Comparison of ENCODE assay signal across 10 cellular contexts in genomic region chr11:111913997-111914396, GRCh38. TPM values are rescaled to one million over a fixed set of nuclear protein-coding genes. Genes with fewer than 3 reads are reported as not detected.
DNase-seq lines count a peak whose midpoint lies in the region; TF ChIP-seq lines count a peak whose summit lies in the region.
"Had no signal": no experiment of that assay in that cellular context is flagged by ENCODE, and none has a peak within 500 bp of the region (broad histone marks: within the 10 kb centered on the region; RNA-seq: fewer than 3 reads in every experiment).

No MANE protein-coding gene starts in this region.

- no peak overlapping the region for H3K4me3 Mint-ChIP-seq in mesothelial cell of epicardium
- no peak overlapping the region for H3K4me3 Mint-ChIP-seq in activated CD4-positive, alpha-beta memory T cell treated with anti-CD3 and anti-CD28 coated beads for 36 hours
- H3K4me3 Mint-ChIP-seq: activated T-cell treated with anti-CD3 and anti-CD28 coated beads, Interleukin-2, amount 50 U/mL, for 4 hours; CD4-positive, CD25-positive, alpha-beta regulatory T cell had no signal

- no peak overlapping the region for H3K27ac Mint-ChIP-seq in mesothelial cell of epicardium
- H3K27ac Mint-ChIP-seq in activated CD4-positive, alpha-beta memory T cell treated with anti-CD3 and anti-CD28 coated beads for 36 hours, result no peak overlapping the region

- H3K4me3 ChIP-seq in AG04449 (ENCODE audit: low read depth, low read length), result peak overlapping the region; percentile 50
- no peak overlapping the region; the same call in 1 of the 2 replicates for H3K4me3 ChIP-seq in SJCRH30

- CTCF ChIA-PET in AG04449 (lab: Yijun Ruan, JAX), result interaction anchor here (0.7 to 2.1 kb wide), 7 partner anchors 10 to 71 kb away, joined by 3 to 11 read pairs (median 4); partner anchors contain the start of gene DIXDC1
- CTCF ChIA-PET in activated CD4-positive, alpha-beta memory T cell treated with anti-CD3 and anti-CD28 coated beads for 36 hours (lab: Charles Lee), result interaction anchor here (0.6 to 2.4 kb wide), 2 partner anchors 68 to 316 kb away, joined by 3 to 6 read pairs; no protein-coding TSS in a partner anchor

- POLR2A ChIA-PET in AG04449 (lab: Yijun Ruan, JAX), result interaction anchor here (1.0 to 2.3 kb wide), 4 partner anchors 13 to 43 kb away, joined by 3 to 7 read pairs (median 4); partner anchors contain the start of genes ALG9 and DIXDC1
- POLR2A ChIA-PET in activated CD4-positive, alpha-beta memory T cell treated with anti-CD3 and anti-CD28 coated beads for 36 hours (lab: Charles Lee), result interaction anchor here (0.9 kb wide), 1 partner anchor 42 kb away, joined by 3 read pairs; no protein-coding TSS in a partner anchor

- peaks cover 39% of the 10 kb centered on the region for H3K4me1 Mint-ChIP-seq in mesothelial cell of epicardium
- H3K4me1 Mint-ChIP-seq in activated CD4-positive, alpha-beta memory T cell treated with anti-CD3 and anti-CD28 coated beads for 36 hours (ENCODE audit: low read depth), result no peaks in the 10 kb centered on the region

- H3K9me3 Mint-ChIP-seq in mesothelial cell of epicardium, result no peaks in the 10 kb centered on the region
- no peaks in the 10 kb centered on the region for H3K9me3 Mint-ChIP-seq in activated CD4-positive, alpha-beta memory T cell treated with anti-CD3 and anti-CD28 coated beads for 36 hours
- H3K9me3 Mint-ChIP-seq: activated T-cell treated with anti-CD3 and anti-CD28 coated beads, Interleukin-2, amount 50 U/mL, for 4 hours had no signal

- H3K36me3 ChIP-seq in SJCRH30, result no peaks in the 10 kb centered on the region

- peaks cover 4% of the 10 kb centered on the region for H3K27me3 Mint-ChIP-seq in mesothelial cell of epicardium (ENCODE audit: low read depth)
- peaks cover 40% of the 10 kb centered on the region for H3K27me3 Mint-ChIP-seq in activated CD4-positive, alpha-beta memory T cell treated with anti-CD3 and anti-CD28 coated beads for 36 hours

- H3K36me3 Mint-ChIP-seq in mesothelial cell of epicardium, result no peaks in the 10 kb centered on the region
- H3K36me3 Mint-ChIP-seq in activated CD4-positive, alpha-beta memory T cell treated with anti-CD3 and anti-CD28 coated beads for 36 hours, result no peaks in the 10 kb centered on the region
- H3K36me3 Mint-ChIP-seq: CD4-positive, CD25-positive, alpha-beta regulatory T cell had no signal

- intact Hi-C loops in activated CD4-positive, alpha-beta memory T cell treated with anti-CD3 and anti-CD28 coated beads for 36 hours (cut with micrococcal nuclease), result no loop called here

- H3K4me1 ChIP-seq in SJCRH30, result peaks cover 12% of the 10 kb centered on the region

- DNase-seq in AG04449 (ENCODE audit: low read depth, low spot score), result peak; percentile 69
- peak; percentile 43 to 62 for DNase-seq in SJCRH30
- peak; percentile 97 for DNase-seq in foreskin melanocyte
- DNase-seq in nucleus accumbens (lab: John Stamatoyannopoulos, UW), result peak in 53 of 56 donors; percentile 24 to 89 (median 74)
- no peak for DNase-seq in T1000 (lab: John Stamatoyannopoulos, UW)
- no peak for DNase-seq in mesothelial cell of epicardium (ENCODE audit: low spot score in 2 of 2, unreplicated experiment in 2 of 2)
- no peak for DNase-seq in NCI-H1694 (lab: John Stamatoyannopoulos, UW)
- DNase-seq in activated CD4-positive, alpha-beta memory T cell treated with anti-CD3 and anti-CD28 coated beads for 36 hours, result no peak
- DNase-seq: activated T-cell treated with anti-CD3 and anti-CD28 coated beads, Interleukin-2, amount 50 U/mL, for 4 hours; CD4-positive, CD25-positive, alpha-beta regulatory T cell had no signal

- TF ChIP-seq CTCF in AG04449 (IDR thresholded peaks at IDR 0.05; ENCODE audit: insufficient read depth, low read length, missing control alignments) (no peak), mesothelial cell of epicardium (IDR thresholded peaks at IDR 0.05; ENCODE audit: unreplicated experiment) (no peak)

- H3K27ac ChIP-seq in SJCRH30, result peak overlapping the region; percentile 39; the same call in 1 of the 2 replicates

- H3K27me3 ChIP-seq in SJCRH30, result no peaks in the 10 kb centered on the region

- H3K9me3 ChIP-seq in SJCRH30 (replicated peaks), result no peaks in the 10 kb centered on the region

RNA-seq across cellular contexts. Expression of gene HSPB2, which starts 1.5 kb away (rescaled TPM):
- 1.0 and 1.5 TPM in 2 replicates for total RNA-seq in SJCRH30 (2014; rRNA removed; shearing (Covaris generic))
- 0.22 to 0.51 TPM (median 0.27 TPM) in 3 replicates for total RNA-seq in mesothelial cell of epicardium
- not detected for total RNA-seq in activated CD4-positive, alpha-beta memory T cell treated with anti-CD3 and anti-CD28 coated beads for 36 hours
- total RNA-seq: activated T-cell treated with anti-CD3 and anti-CD28 coated beads, Interleukin-2, amount 50 U/mL, for 4 hours; CD4-positive, CD25-positive, alpha-beta regulatory T cell had no signal

RNA-seq across cellular contexts. Expression of gene CRYAB, which starts 2.4 kb away (rescaled TPM):
- total RNA-seq in SJCRH30 (2014; rRNA removed; shearing (Covaris generic)), result 3.4 and 4.1 TPM in 2 replicates
- total RNA-seq in mesothelial cell of epicardium, result 0.49 to 0.74 TPM (median 0.63 TPM) in 3 replicates
- total RNA-seq in activated CD4-positive, alpha-beta memory T cell treated with anti-CD3 and anti-CD28 coated beads for 36 hours, result not detected
- total RNA-seq: CD4-positive, CD25-positive, alpha-beta regulatory T cell had no signal

RNA-seq across cellular contexts. Expression of gene C11orf52, which starts 4.7 kb away (rescaled TPM):
- total RNA-seq in SJCRH30 (2014; rRNA removed; shearing (Covaris generic)), result 0.53 and 1.4 TPM in 2 replicates
- 6.9 to 7.9 TPM (median 7.9 TPM) in 3 replicates for total RNA-seq in mesothelial cell of epicardium
- not detected for total RNA-seq in activated CD4-positive, alpha-beta memory T cell treated with anti-CD3 and anti-CD28 coated beads for 36 hours
- total RNA-seq: activated T-cell treated with anti-CD3 and anti-CD28 coated beads, Interleukin-2, amount 50 U/mL, for 4 hours; CD4-positive, CD25-positive, alpha-beta regulatory T cell had no signal

RNA-seq across cellular contexts. Expression of gene DIXDC1, which starts 23.1 kb away (rescaled TPM):
- total RNA-seq in SJCRH30 (2014; rRNA removed; shearing (Covaris generic)), result 6.8 and 7.3 TPM in 2 replicates
- total RNA-seq in mesothelial cell of epicardium, result 20.0 to 21.2 TPM (median 20.3 TPM) in 3 replicates
- 10 to 100 TPM; 13.3 to 14.9 TPM for total RNA-seq in activated CD4-positive, alpha-beta memory T cell treated with anti-CD3 and anti-CD28 coated beads for 36 hours

RNA-seq across cellular contexts. Expression of gene CFAP68, which starts 34.7 kb away (rescaled TPM):
- 23.1 and 23.9 TPM in 2 replicates for total RNA-seq in SJCRH30 (2014; rRNA removed; shearing (Covaris generic))
- total RNA-seq in mesothelial cell of epicardium, result 31.2 to 35.9 TPM (median 34.0 TPM) in 3 replicates
- total RNA-seq in activated CD4-positive, alpha-beta memory T cell treated with anti-CD3 and anti-CD28 coated beads for 36 hours, result 10 to 100 TPM; 29.9 to 33.6 TPM

Comparison
In these comparisons a context has a peak if more than half of its experiments do, and no peak if none do; other contexts are left out.
1. DNase-seq: peak in AG04449 (single experiment), SJCRH30 (2 of 2), foreskin melanocyte (single experiment) and nucleus accumbens (53 of 56); none in T1000 (single experiment), mesothelial cell of epicardium (0 of 2), NCI-H1694 (single experiment) and activated CD4-positive, alpha-beta memory T cell treated with anti-CD3 and anti-CD28 coated beads for 36 hours (single experiment).